In the genomic region with DNA sequence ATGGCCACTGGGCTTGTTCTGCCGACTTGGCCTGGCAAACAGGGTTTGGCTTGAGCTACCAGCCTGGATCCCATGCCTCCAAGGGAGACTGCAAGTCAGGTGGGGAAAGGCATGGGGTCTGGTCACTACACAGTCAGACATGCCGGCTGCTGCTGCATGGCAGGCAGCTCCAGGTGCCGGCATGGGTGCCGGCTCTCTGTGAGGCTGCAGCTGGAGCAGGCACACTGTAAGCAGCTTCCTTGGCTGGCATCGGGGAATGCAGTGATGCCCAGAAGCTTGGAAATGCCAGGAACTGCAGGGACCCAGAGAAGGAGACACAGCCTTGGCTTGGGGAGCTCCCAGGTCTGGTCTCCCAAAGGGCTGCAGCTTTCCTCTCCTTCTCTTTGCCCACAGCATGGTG, we compare ENCODE assay signal across 23 cellular contexts.
"Had no signal": no experiment of that assay in that cellular context is flagged by ENCODE, and none has a peak within 500 bp of the region (broad histone marks: within the 10 kb centered on the region; RNA-seq: fewer than 3 reads in every experiment).

No MANE protein-coding gene starts in this region.

- H3K4me3 ChIP-seq: dorsolateral prefrontal cortex, esophagus muscularis mucosa, gastroesophageal sphincter, lung, prostate gland, right atrium auricular region, sigmoid colon, stomach, thyroid gland had no signal

- H3K4me1 Mint-ChIP-seq: memory B cell; neural crest cell; stimulated activated naive B cell treated with anti-CD40 and anti-IgM and Interleukin-4, amounts not matched to agents 10 μg/mL and 1 μg/mL and 100 μg/mL, for 72 hours had no signal

- H3K4me1 ChIP-seq: esophagus muscularis mucosa, foreskin keratinocyte, gastroesophageal sphincter, prostate gland, right atrium auricular region, sigmoid colon, stomach, thyroid gland had no signal

- DNase-seq: caudate nucleus; cerebellar nuclear complex; dorsolateral prefrontal cortex; effector CD8-positive, alpha-beta T cell; foreskin keratinocyte; hypothalamus; nucleus accumbens; sigmoid colon; stimulated activated CD4-positive, alpha-beta T cell treated with anti-CD3 and anti-CD28 coated beads, Interleukin-2, amount 100 ng/mL, for 24 hours; stimulated activated CD4-positive, alpha-beta T cell treated with anti-CD3 and anti-CD28 coated beads, Interleukin-4, amount 100 ng/mL, for 24 hours; stimulated activated naive B cell treated with anti-CD40 and anti-IgM and Interleukin-4, amounts not matched to agents 10 μg/mL and 1 μg/mL and 100 μg/mL, for 72 hours; stomach; thyroid gland; trophoblast cell had no signal

- H3K4me3 Mint-ChIP-seq: memory B cell; natural killer cell treated with Interleukin-12 subunit alpha and Interleukin-12 subunit beta and Interleukin-15 and Interleukin-18, amount 100 ng/mL, for 72 hours; neural crest cell; stimulated activated naive B cell treated with anti-CD40 and anti-IgM and Interleukin-4, amounts not matched to agents 10 μg/mL and 1 μg/mL and 100 μg/mL, for 72 hours had no signal

- H3K27ac ChIP-seq: dorsolateral prefrontal cortex, esophagus muscularis mucosa, foreskin keratinocyte, gastroesophageal sphincter, prostate gland, right atrium auricular region, sigmoid colon, stomach, thyroid gland had no signal

- H3K36me3 ChIP-seq: esophagus muscularis mucosa, gastroesophageal sphincter, prostate gland, right atrium auricular region, sigmoid colon, stomach, thyroid gland had no signal

- ATAC-seq: foreskin keratinocyte; left lobe of liver; natural killer cell treated with Interleukin-12 subunit alpha and Interleukin-12 subunit beta and Interleukin-15 and Interleukin-18, amount 100 ng/mL, for 72 hours had no signal

- H3K27me3 Mint-ChIP-seq: memory B cell; natural killer cell treated with Interleukin-12 subunit alpha and Interleukin-12 subunit beta and Interleukin-15 and Interleukin-18, amount 100 ng/mL, for 72 hours; stimulated activated naive B cell treated with anti-CD40 and anti-IgM and Interleukin-4, amounts not matched to agents 10 μg/mL and 1 μg/mL and 100 μg/mL, for 72 hours had no signal

- H3K27ac Mint-ChIP-seq: memory B cell; natural killer cell treated with Interleukin-12 subunit alpha and Interleukin-12 subunit beta and Interleukin-15 and Interleukin-18, amount 100 ng/mL, for 72 hours; stimulated activated naive B cell treated with anti-CD40 and anti-IgM and Interleukin-4, amounts not matched to agents 10 μg/mL and 1 μg/mL and 100 μg/mL, for 72 hours had no signal

- H3K27me3 ChIP-seq: dorsolateral prefrontal cortex, esophagus muscularis mucosa, foreskin keratinocyte, gastroesophageal sphincter, right atrium auricular region, sigmoid colon, stomach, thyroid gland had no signal

- H3K36me3 Mint-ChIP-seq: memory B cell; natural killer cell treated with Interleukin-12 subunit alpha and Interleukin-12 subunit beta and Interleukin-15 and Interleukin-18, amount 100 ng/mL, for 72 hours; stimulated activated naive B cell treated with anti-CD40 and anti-IgM and Interleukin-4, amounts not matched to agents 10 μg/mL and 1 μg/mL and 100 μg/mL, for 72 hours had no signal

- H3K9me3 ChIP-seq: prostate gland, right atrium auricular region, thyroid gland had no signal
